12 cellular contexts compared by ENCODE assay signal in the genomic region with DNA sequence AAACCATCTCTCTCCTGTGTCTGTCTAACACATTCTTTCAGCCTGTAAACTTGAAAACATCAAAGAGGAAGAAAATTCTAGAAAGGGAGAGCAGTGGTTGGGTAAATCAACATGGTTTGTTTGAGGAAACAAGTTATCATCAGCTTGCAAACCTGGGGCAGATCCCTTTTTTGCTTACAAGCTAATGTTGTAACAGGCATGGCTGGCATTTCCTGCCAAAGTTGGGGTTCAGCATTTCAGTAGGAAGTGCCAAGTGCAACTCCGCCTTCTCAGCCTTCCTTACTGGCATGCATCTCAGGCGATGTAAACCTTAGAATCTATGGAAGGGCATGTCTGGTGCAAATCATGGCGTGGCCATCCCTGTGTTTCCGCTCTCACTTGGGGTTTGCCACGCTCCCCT.
DNase-seq lines count a peak whose midpoint lies in the region; ATAC-seq and TF ChIP-seq lines count a peak whose summit lies in the region.
"Had no signal": no experiment of that assay in that cellular context is flagged by ENCODE, and none has a peak within 500 bp of the region (broad histone marks: within the 10 kb centered on the region; RNA-seq: fewer than 3 reads in every experiment).

No MANE protein-coding gene starts in this region.

- in situ Hi-C loops in gastrocnemius medialis (cut with MboI; ENCODE audit: low sequenced_read_pairs in 4 of 4): no loop called here

- H3K27ac ChIP-seq in left lung: peak overlapping the region; percentile 61 to 91
- H3K27ac ChIP-seq in gastrocnemius medialis: peak overlapping the region in 3 of 4 donors; percentile 40 to 56 (median 48)

- H3K27me3 ChIP-seq in left lung (no peaks in the 10 kb centered on the region), gastrocnemius medialis (no peaks in the 10 kb centered on the region)
- H3K27me3 ChIP-seq: Peyer's patch had no signal

- no peak for TF ChIP-seq POLR2A in gastrocnemius medialis (IDR thresholded peaks at IDR 0.05)

- TF ChIP-seq CTCF in left lung (IDR thresholded peaks at IDR 0.05): no peak
- TF ChIP-seq CTCF in gastrocnemius medialis (IDR thresholded peaks at IDR 0.05 in 4 of 5, conservative IDR thresholded peaks at IDR 0.05 in 1 of 5): no peak

- H3K36me3 ChIP-seq in left lung: no peaks in the 10 kb centered on the region
- no peaks in the 10 kb centered on the region for H3K36me3 ChIP-seq in gastrocnemius medialis
- H3K36me3 ChIP-seq: Peyer's patch had no signal

- ATAC-seq in left lung: peak; percentile 21
- no peak for ATAC-seq in gastrocnemius medialis
- ATAC-seq in GM18907 (IDR thresholded peaks at IDR 0.05; ENCODE audit: unreplicated experiment): no peak
- ATAC-seq: effector memory CD8-positive, alpha-beta T cell had no signal

- DNase-seq in EH (ENCODE audit: low read depth) (peak; percentile 14), SKM-1 treated with dmso at 0.1 percent for 144 hours (lab: John Stamatoyannopoulos, UW; ENCODE audit: unreplicated experiment) (peak; percentile 64), left lung (peak in 1 of 2 donors; percentile 64), gastrocnemius medialis (no peak), OCI-M2 (lab: John Stamatoyannopoulos, UW; ENCODE audit: unreplicated experiment) (no peak), NAMALWA (ENCODE audit: low spot score) (no peak), Kasumi-1 (lab: John Stamatoyannopoulos, UW) (no peak)
- DNase-seq: effector memory CD8-positive, alpha-beta T cell; NCI-H2107; Peyer's patch; small intestine had no signal

- H3K9me3 ChIP-seq in left lung (no peaks in the 10 kb centered on the region), gastrocnemius medialis (no peaks in the 10 kb centered on the region)
- H3K9me3 ChIP-seq: Peyer's patch had no signal

- H3K4me3 ChIP-seq in left lung (no peak overlapping the region), gastrocnemius medialis (no peak overlapping the region)
- H3K4me3 ChIP-seq: Peyer's patch had no signal

- H3K4me1 ChIP-seq in left lung: peaks cover 25 to 64% of the 10 kb centered on the region in 2 donors
- H3K4me1 ChIP-seq in gastrocnemius medialis: peaks cover 53 to 55% of the 10 kb centered on the region in 2 donors

- intact Hi-C loops in left lung (cut with DNase I): no loop called here
- intact Hi-C loops in gastrocnemius medialis (cut with DNase I; ENCODE audit: low total_unique reads): no loop called here

Comparison
In these comparisons a context has a peak if more than half of its experiments do, and no peak if none do; other contexts are left out.
1. DNase-seq: peak in EH (single experiment) and SKM-1 treated with dmso at 0.1 percent for 144 hours (single experiment); none in gastrocnemius medialis (0 of 2), OCI-M2 (single experiment), NAMALWA (single experiment) and Kasumi-1 (0 of 2).